12 cellular contexts compared by ENCODE assay signal in genomic region chr12:16955083-16955657, GRCh38.
DNase-seq lines count a peak whose midpoint lies in the region; ATAC-seq, FAIRE-seq and TF ChIP-seq lines count a peak whose summit lies in the region.
"Had no signal": no experiment of that assay in that cellular context is flagged by ENCODE, and none has a peak within 500 bp of the region (broad histone marks: within the 10 kb centered on the region; RNA-seq: fewer than 3 reads in every experiment).

No MANE protein-coding gene starts in this region.

- H3K4me1 Mint-ChIP-seq in type B pancreatic cell (ENCODE audit: unreplicated experiment) = no peaks in the 10 kb centered on the region
- H3K4me1 Mint-ChIP-seq in T-helper 2 cell treated with Interferon-gamma antibody and Interleukin-4, amounts not matched to agents 5 μg/mL and 100 μg/mL, for 36 hours (ENCODE audit: low read depth) = no peaks in the 10 kb centered on the region
- H3K4me1 Mint-ChIP-seq: activated CD4-positive, alpha-beta T cell treated with anti-CD3 and anti-CD28 coated beads, Interleukin-2, amount 10 ng/mL, durations not matched to agents 24 days and 14 days had no signal

- H3K27me3 Mint-ChIP-seq in type B pancreatic cell = no peaks in the 10 kb centered on the region
- no peaks in the 10 kb centered on the region for H3K27me3 Mint-ChIP-seq in T-helper 2 cell treated with Interferon-gamma antibody and Interleukin-4, amounts not matched to agents 5 μg/mL and 100 μg/mL, for 36 hours (ENCODE audit: low read depth)
- H3K27me3 Mint-ChIP-seq: activated CD4-positive, alpha-beta T cell treated with anti-CD3 and anti-CD28 coated beads, Interleukin-2, amount 10 ng/mL, durations not matched to agents 24 days and 14 days had no signal

- dilution Hi-C loops in keratinocyte (cut with MboI; ENCODE audit: extremely low pct_ligation_motif_present, low sequenced_read_pairs) = no loop called here

- DNase-seq in OCI-M1 (lab: John Stamatoyannopoulos, UW) (peak; percentile 23), keratinocyte (ENCODE audit: low read depth, low spot score) (peak; percentile 1), NCI-H1930 (lab: John Stamatoyannopoulos, UW) (no peak), type B pancreatic cell (ENCODE audit: extremely low spot score, unreplicated experiment) (no peak)
- DNase-seq in T-helper 2 cell treated with Interferon-gamma antibody and Interleukin-4, amounts not matched to agents 5 μg/mL and 100 μg/mL, for 36 hours (ENCODE audit: low spot score) = no peak
- DNase-seq: activated CD4-positive, alpha-beta T cell treated with anti-CD3 and anti-CD28 coated beads, Interleukin-2, amount 10 ng/mL, durations not matched to agents 24 days and 14 days; cortex of kidney; foreskin fibroblast had no signal

- no peaks in the 10 kb centered on the region for H3K9me3 ChIP-seq in keratinocyte (ENCODE audit: control insufficient read depth, low read depth, low read length)

- no peaks in the 10 kb centered on the region for H3K79me2 ChIP-seq in keratinocyte (ENCODE audit: control insufficient read depth, insufficient read depth, low read length)

- H3K9me1 ChIP-seq in keratinocyte (ENCODE audit: control insufficient read depth, extremely low read depth, insufficient read depth, low read length) = no peaks in the 10 kb centered on the region

- no peak overlapping the region for H3K27ac Mint-ChIP-seq in type B pancreatic cell
- H3K27ac Mint-ChIP-seq in T-helper 2 cell treated with Interferon-gamma antibody and Interleukin-4, amounts not matched to agents 5 μg/mL and 100 μg/mL, for 36 hours = no peak overlapping the region
- H3K27ac Mint-ChIP-seq: activated CD4-positive, alpha-beta T cell treated with anti-CD3 and anti-CD28 coated beads, Interleukin-2, amount 10 ng/mL, durations not matched to agents 24 days and 14 days had no signal

- FAIRE-seq in keratinocyte (lab: Jason Lieb, UNC) = peak; percentile 20

- ATAC-seq in GM18520 (IDR thresholded peaks at IDR 0.05; ENCODE audit: unreplicated experiment) (peak; percentile 84), HG02763 (IDR thresholded peaks at IDR 0.05; ENCODE audit: unreplicated experiment) (peak; percentile 56), GM18868 (IDR thresholded peaks at IDR 0.05; ENCODE audit: unreplicated experiment) (no peak)

- H4K20me1 ChIP-seq in keratinocyte (ENCODE audit: control insufficient read depth, extremely low read depth, insufficient read depth, low read length) = no peaks in the 10 kb centered on the region

- no peaks in the 10 kb centered on the region for H3K36me3 ChIP-seq in keratinocyte (ENCODE audit: control insufficient read depth in 2 of 2, extremely low read depth in 1 of 2, insufficient read depth in 2 of 2, low read length in 2 of 2)

- TF ChIP-seq CTCF in keratinocyte (optimal IDR thresholded peaks at IDR 0.05 in 1 of 3, IDR thresholded peaks at IDR 0.05 in 1 of 3, conservative IDR thresholded peaks at IDR 0.05 in 1 of 3; ENCODE audit: extremely low read depth in 1 of 3, insufficient read depth in 2 of 3, low read length in 3 of 3) (no peak), type B pancreatic cell (conservative IDR thresholded peaks at IDR 0.05) (no peak)

- no peak overlapping the region for H3K9ac ChIP-seq in keratinocyte (ENCODE audit: control insufficient read depth, extremely low read depth, insufficient read depth, low read length)

- no peak overlapping the region for H3K4me3 ChIP-seq in keratinocyte (ENCODE audit: control insufficient read depth in 2 of 3, extremely low read depth in 1 of 3, insufficient read depth in 2 of 3, low read depth in 1 of 3, low read length in 3 of 3)

- no peak overlapping the region for H2AFZ ChIP-seq in keratinocyte (ENCODE audit: control insufficient read depth, low read length)

- H3K4me1 ChIP-seq in keratinocyte (ENCODE audit: control insufficient read depth, extremely low read depth, insufficient read depth, low read length) = no peaks in the 10 kb centered on the region

- H3K4me2 ChIP-seq in keratinocyte (ENCODE audit: control insufficient read depth, extremely low read depth, insufficient read depth, low read depth, low read length) = no peak overlapping the region

- no peaks in the 10 kb centered on the region for H3K36me3 Mint-ChIP-seq in type B pancreatic cell
- H3K36me3 Mint-ChIP-seq in T-helper 2 cell treated with Interferon-gamma antibody and Interleukin-4, amounts not matched to agents 5 μg/mL and 100 μg/mL, for 36 hours (ENCODE audit: low read depth) = no peaks in the 10 kb centered on the region

- no peak overlapping the region for H3K4me3 Mint-ChIP-seq in type B pancreatic cell
- H3K4me3 Mint-ChIP-seq in T-helper 2 cell treated with Interferon-gamma antibody and Interleukin-4, amounts not matched to agents 5 μg/mL and 100 μg/mL, for 36 hours = no peak overlapping the region
- H3K4me3 Mint-ChIP-seq: activated CD4-positive, alpha-beta T cell treated with anti-CD3 and anti-CD28 coated beads, Interleukin-2, amount 10 ng/mL, durations not matched to agents 24 days and 14 days; neural crest cell had no signal

- H3K9me3 Mint-ChIP-seq in type B pancreatic cell = no peaks in the 10 kb centered on the region
- H3K9me3 Mint-ChIP-seq in T-helper 2 cell treated with Interferon-gamma antibody and Interleukin-4, amounts not matched to agents 5 μg/mL and 100 μg/mL, for 36 hours = peaks cover 39% of the 10 kb centered on the region
- H3K9me3 Mint-ChIP-seq: activated CD4-positive, alpha-beta T cell treated with anti-CD3 and anti-CD28 coated beads, Interleukin-2, amount 10 ng/mL, durations not matched to agents 24 days and 14 days; neural crest cell had no signal

- H3K27ac ChIP-seq in keratinocyte (ENCODE audit: control insufficient read depth, insufficient read depth, low read length) = no peak overlapping the region

- H3K27me3 ChIP-seq in keratinocyte (ENCODE audit: control insufficient read depth, extremely low read depth, insufficient read depth, low read length) = no peaks in the 10 kb centered on the region

Comparison
In these comparisons a context has a peak if more than half of its experiments do, and no peak if none do; other contexts are left out.
1. DNase-seq: peak in OCI-M1 (single experiment) and keratinocyte (single experiment); none in NCI-H1930 (0 of 2), type B pancreatic cell (single experiment) and T-helper 2 cell treated with Interferon-gamma antibody and Interleukin-4, amounts not matched to agents 5 μg/mL and 100 μg/mL, for 36 hours (single experiment).